In genomic region chr3:193909387-193909786, GRCh38 we compare ENCODE assay signal across 12 cellular contexts.
DNase-seq lines count a peak whose midpoint lies in the region; ATAC-seq, FAIRE-seq and TF ChIP-seq lines count a peak whose summit lies in the region.
"Had no signal": no experiment of that assay in that cellular context is flagged by ENCODE, and none has a peak within 500 bp of the region (broad histone marks: within the 10 kb centered on the region; RNA-seq: fewer than 3 reads in every experiment).

No MANE protein-coding gene starts in this region.

- peak overlapping the region; percentile 37 for H2AFZ ChIP-seq in GM12878 (ENCODE audit: control insufficient read depth, low read depth, low read length)

- H3K4me3 ChIP-seq in GM12864 (ENCODE audit: low read depth, low read length), result no peak overlapping the region
- H3K4me3 ChIP-seq in GM12878, result no peak overlapping the region
- H3K4me3 ChIP-seq in psoas muscle, result no peak overlapping the region

- intact Hi-C loops in GM12878 (cut with micrococcal nuclease; ENCODE audit: unreplicated experiment), result no loop called here
- intact Hi-C loops in psoas muscle (cut with DNase I), result no loop called here

- no peak overlapping the region for H3K9ac ChIP-seq in GM12878 (ENCODE audit: control insufficient read depth, insufficient read depth, low read length)

- no peaks in the 10 kb centered on the region for H3K79me2 ChIP-seq in GM12878 (ENCODE audit: control insufficient read depth, insufficient read depth, low read length)

- H3K36me3 ChIP-seq in GM12878 (ENCODE audit: control insufficient read depth in 2 of 2, insufficient read depth in 2 of 2, low read length in 1 of 2) (no peaks in the 10 kb centered on the region), psoas muscle (ENCODE audit: insufficient read depth in 1 of 2, low read depth in 1 of 2) (no peaks in the 10 kb centered on the region)

- WGBS in GM12878 (ENCODE audit: insufficient coverage, insufficient replicate concordance, low lambda C conversion rate, missing lambda C conversion rate), result 43% methylated on average over 2 of the region's 2 CpGs
- WGBS in psoas muscle, 3 donors, result 91 to 97% (median 92%) methylated on average over 2 of the region's 2 CpGs

- RAD21 ChIA-PET in GM12878 (lab: Charles Lee; ENCODE audit: unreplicated experiment), result no interaction called here

- H3K27ac ChIP-seq in GM12878 (ENCODE audit: control insufficient read depth, insufficient read depth) (no peak overlapping the region), psoas muscle (no peak overlapping the region)

- no peak for TF ChIP-seq RAD21 in GM12878 (IDR thresholded peaks at IDR 0.05; ENCODE audit: insufficient read depth, low read depth, low read length)

- in situ Hi-C loops in GM12878 (cut with MboI), result no loop called here

- H3K9me3 ChIP-seq in GM12878 (replicated peaks; ENCODE audit: control insufficient read depth, insufficient read depth, low read length), result peaks cover 5% of the 10 kb centered on the region
- no peaks in the 10 kb centered on the region for H3K9me3 ChIP-seq in psoas muscle

- TF ChIP-seq POLR2A in GM12878 (IDR thresholded peaks at IDR 0.05; ENCODE audit: low read depth, low read length), result no peak

- no TSS peak for BruUV-seq in GM12878 (replicated peaks; lab: Mats Ljungman, UMichigan)

- no peak for DNase-seq in GM12864 (ENCODE audit: low read depth)
- DNase-seq in GM12878 (ENCODE audit: low read depth, low spot score), result peak; percentile 38
- no peak for DNase-seq in kidney tubule cell (ENCODE audit: low spot score)
- DNase-seq in NCI-H1417 treated with DMSO at 0.1 percent for 48 hours (lab: John Stamatoyannopoulos, UW), result no peak
- DNase-seq in psoas muscle, result no peak
- DNase-seq in amygdala (lab: John Stamatoyannopoulos, UW), result no peak
- DNase-seq: activated T-cell treated with anti-CD3 and anti-CD28 coated beads for 4 hours; anterior cingulate cortex; NCI-H524 treated with DMSO at 0.1 percent for 48 hours; stimulated activated naive CD4-positive, alpha-beta T cell treated with Interleukin-2 at 50 U/mL for 16 hours had no signal

- H4K20me1 ChIP-seq in GM12878 (ENCODE audit: control insufficient read depth, insufficient read depth), result no peaks in the 10 kb centered on the region

- SMC1A ChIA-PET in GM12878 (lab: Charles Lee; ENCODE audit: uncharacterized antibody, unreplicated experiment), result interaction anchor here (1.5 kb wide), 1 partner anchor 10 kb away, joined by 4 read pairs; no protein-coding TSS in a partner anchor

- peak; percentile 15 for TF ChIP-seq CTCF in GM12864 (IDR thresholded peaks at IDR 0.05; ENCODE audit: low read depth, low read length, missing control alignments)
- TF ChIP-seq CTCF in GM12878 (IDR thresholded peaks at IDR 0.05 in 2 of 3, conservative IDR thresholded peaks at IDR 0.05 in 1 of 3; ENCODE audit: control insufficient read depth in 2 of 3, extremely low read depth in 1 of 3, insufficient read depth in 1 of 3, low read depth in 3 of 3, low read length in 3 of 3), result no peak
- no peak for TF ChIP-seq CTCF in psoas muscle (IDR thresholded peaks at IDR 0.05)

- H3K4me2 ChIP-seq in GM12878 (ENCODE audit: control insufficient read depth, insufficient read depth), result no peak overlapping the region

- FAIRE-seq in GM12878 (lab: Jason Lieb, UNC), result no peak

- H3K27me3 ChIP-seq in GM12878 (replicated peaks in 1 of 2; ENCODE audit: control insufficient read depth in 2 of 2, insufficient read depth in 2 of 2, low read length in 1 of 2), result no peaks in the 10 kb centered on the region
- H3K27me3 ChIP-seq in psoas muscle (ENCODE audit: insufficient read depth in 3 of 3, low read length in 2 of 3), result no peaks in the 10 kb centered on the region

- TF ChIP-seq EP300 in GM12878 (IDR thresholded peaks at IDR 0.05; ENCODE audit: borderline replicate concordance in 1 of 2, control insufficient read depth in 1 of 2, low read depth in 2 of 2, low read length in 2 of 2), result no peak

- H3K4me1 ChIP-seq in GM12878 (ENCODE audit: control insufficient read depth, insufficient read depth, low read length) (peaks cover 5% of the 10 kb centered on the region), psoas muscle (no peaks in the 10 kb centered on the region)

- CTCF ChIA-PET in GM12878 (lab: Yijun Ruan, JAX), result no interaction called here

- ATAC-seq in GM18873 (IDR thresholded peaks at IDR 0.05; ENCODE audit: low FRiP score, unreplicated experiment) (peak; percentile 88), HG02623 (IDR thresholded peaks at IDR 0.05; ENCODE audit: unreplicated experiment) (peak; percentile 52), GM12878 (no peak; the same call in 1 of the 3 replicates), psoas muscle (no peak)

- POLR2A ChIA-PET in GM12878 (lab: Charles Lee), result no interaction called here

TF ChIP-seq in GM12878, 131 proteins besides CTCF, POLR2A, EP300 and RAD21:
- TF ChIP-seq JUNB (IDR thresholded peaks at IDR 0.05), result peak; percentile 53; the same call in 1 of the 2 replicates
- TF ChIP-seq MTA3 (IDR thresholded peaks at IDR 0.05; ENCODE audit: borderline replicate concordance, low read length), result no peak
TF ChIP-seq in GM12878: peak in this region for 1.

Comparison
In these comparisons a context has a peak if more than half of its experiments do, and no peak if none do; other contexts are left out.
1. ATAC-seq: peak in GM18873 (single experiment) and HG02623 (single experiment); none in GM12878 (single experiment) and psoas muscle (0 of 4).